ENCODE assay signal across 1 cellular context in the genomic region with DNA sequence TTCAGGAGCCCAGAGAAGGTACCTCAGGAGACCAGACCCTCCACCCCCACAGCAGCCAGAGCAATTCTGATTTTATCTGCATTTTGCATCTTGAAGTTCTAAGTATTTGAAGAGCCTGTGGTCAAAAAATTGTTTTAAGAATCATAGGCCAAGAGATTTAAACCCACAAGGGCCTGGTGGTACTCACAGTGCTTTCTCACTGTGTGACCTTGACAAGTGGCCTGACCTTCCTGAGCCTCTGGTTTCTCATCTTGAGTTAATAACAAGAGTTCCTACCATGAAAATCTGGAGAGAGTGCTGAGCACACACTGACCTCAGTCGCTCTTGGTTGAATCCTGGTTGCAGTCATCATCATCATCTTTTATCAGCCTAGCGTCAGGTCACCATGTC.
TF ChIP-seq lines count a peak whose summit lies in the region.

No MANE protein-coding gene starts in this region.

TF ChIP-seq in SK-N-SH, 30 proteins besides CTCF, POLR2A, EP300 and RAD21 (continued from another document):
- peak; percentile 21 for TF ChIP-seq PBX3 (IDR thresholded peaks at IDR 0.05)
- TF ChIP-seq NFIC (IDR thresholded peaks at IDR 0.05; ENCODE audit: borderline replicate concordance), result no peak
- TF ChIP-seq GABPA (IDR thresholded peaks at IDR 0.05; ENCODE audit: low read depth), result no peak
- no peak for TF ChIP-seq RFX5 (IDR thresholded peaks at IDR 0.05; ENCODE audit: low read length)
- TF ChIP-seq SIN3A (IDR thresholded peaks at IDR 0.05; ENCODE audit: borderline replicate concordance, low read depth, low read length), result no peak
- TF ChIP-seq, protein P1, sequence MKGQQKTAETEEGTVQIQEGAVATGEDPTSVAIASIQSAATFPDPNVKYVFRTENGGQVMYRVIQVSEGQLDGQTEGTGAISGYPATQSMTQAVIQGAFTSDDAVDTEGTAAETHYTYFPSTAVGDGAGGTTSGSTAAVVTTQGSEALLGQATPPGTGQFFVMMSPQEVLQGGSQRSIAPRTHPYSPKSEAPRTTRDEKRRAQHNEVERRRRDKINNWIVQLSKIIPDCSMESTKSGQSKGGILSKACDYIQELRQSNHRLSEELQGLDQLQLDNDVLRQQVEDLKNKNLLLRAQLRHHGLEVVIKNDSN (IDR thresholded peaks at IDR 0.05; ENCODE audit: borderline replicate concordance, low read depth), result no peak
- TF ChIP-seq EZH2phosphoT487 (IDR thresholded peaks at IDR 0.05; ENCODE audit: borderline replicate concordance, low read depth), result no peak
